Comparison of ENCODE assay signal across 8 cellular contexts in the genomic region with DNA sequence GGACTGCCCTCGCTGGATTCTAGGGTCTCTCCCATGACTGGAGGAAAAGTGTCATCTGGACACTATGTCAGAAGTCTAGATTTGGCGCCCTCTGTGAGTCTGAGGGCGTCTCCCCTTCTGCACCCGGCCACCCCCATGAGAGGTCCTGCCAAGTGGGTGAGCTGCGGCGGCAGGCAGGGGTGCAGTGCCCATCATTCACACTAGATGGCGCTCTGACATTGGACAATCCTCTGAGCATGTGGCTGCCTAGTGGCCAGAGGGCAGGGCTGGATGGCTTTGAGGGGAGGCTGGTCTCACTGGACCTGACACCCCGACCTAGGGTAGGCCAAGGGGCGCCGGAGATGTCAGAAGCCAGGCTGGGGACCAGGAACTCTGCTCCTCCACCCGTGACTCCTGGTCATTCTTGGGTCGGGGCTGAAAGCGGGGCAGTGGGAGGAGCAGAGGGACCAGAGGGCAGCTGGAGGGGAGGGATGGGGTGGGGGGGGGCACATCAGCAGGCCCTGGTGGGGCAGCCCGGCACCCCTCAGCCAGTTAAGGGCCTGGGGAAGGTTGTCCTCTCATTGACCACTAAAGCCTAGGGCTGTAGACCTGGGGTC. TPM values are rescaled to one million over a fixed set of nuclear protein-coding genes. Genes with fewer than 3 reads are reported as not detected.
A peak's percentile ranks its signal among the peaks of the same experiment; 100 is the strongest.
DNase-seq lines count a peak whose midpoint lies in the region; ATAC-seq and TF ChIP-seq lines count a peak whose summit lies in the region.

No MANE protein-coding gene starts in this region.

- H3K9me3 ChIP-seq in MG63 (no peaks in the 10 kb centered on the region), SJCRH30 (replicated peaks) (no peaks in the 10 kb centered on the region), parathyroid adenoma (ENCODE audit: control insufficient read depth, low read length) (no peaks in the 10 kb centered on the region), transverse colon (no peaks in the 10 kb centered on the region)

- H3K4me3 ChIP-seq in MG63 (no peak overlapping the region), SJCRH30 (no peak overlapping the region), parathyroid adenoma (ENCODE audit: low read depth, low read length) (no peak overlapping the region), transverse colon (no peak overlapping the region)

- no peak for TF ChIP-seq EP300 in transverse colon (IDR thresholded peaks at IDR 0.05; ENCODE audit: low read depth)

- DNase-seq in ELR (ENCODE audit: low read depth), result peak; percentile 73
- DNase-seq in MG63, result peak; percentile 66
- peak; percentile 73 to 86 for DNase-seq in SJCRH30
- peak; percentile 93 for DNase-seq in activated effector memory CD4-positive, alpha-beta T cell treated with anti-CD3 and anti-CD28 coated beads, Interleukin-2, amount 50 U/mL, for 16 hours
- peak; percentile 57 for DNase-seq in globus pallidus (ENCODE audit: low spot score)
- DNase-seq in transverse colon, result peak; percentile 80

- H3K36me3 ChIP-seq in MG63 (no peaks in the 10 kb centered on the region), SJCRH30 (no peaks in the 10 kb centered on the region), parathyroid adenoma (ENCODE audit: control insufficient read depth, insufficient read depth, low read length) (no peaks in the 10 kb centered on the region), transverse colon (no peaks in the 10 kb centered on the region)

- TF ChIP-seq POLR2A in transverse colon (IDR thresholded peaks at IDR 0.05), result no peak

- 0 out of 2 replicates have a peak, but pooled peaks cover 3% of the 10 kb centered on the region for H3K4me1 ChIP-seq in SJCRH30
- H3K4me1 ChIP-seq in parathyroid adenoma, result no peaks in the 10 kb centered on the region
- no peaks in the 10 kb centered on the region for H3K4me1 ChIP-seq in transverse colon

- in situ Hi-C loops in transverse colon (cut with MboI; ENCODE audit: low pct_ligation_motif_present in 1 of 4, low pct_unique_long_range_greater_than_20kb in 1 of 4, low sequenced_read_pairs in 3 of 4), result loop anchor here in 3 of 4 donors (10.0 to 25.0 kb wide), 5 partner anchors 408 to 608 kb away; no protein-coding TSS in a partner anchor

- no peak overlapping the region for H2AFZ ChIP-seq in parathyroid adenoma

- H3K27me3 ChIP-seq in MG63 (no peaks in the 10 kb centered on the region), SJCRH30 (peaks cover 8% of the 10 kb centered on the region), parathyroid adenoma (ENCODE audit: control insufficient read depth, insufficient read depth, low read length) (no peaks in the 10 kb centered on the region), transverse colon (peaks cover 7% of the 10 kb centered on the region)

- no peak for ATAC-seq in HG03025 (IDR thresholded peaks at IDR 0.05; ENCODE audit: low FRiP score, unreplicated experiment)

- 24% methylated on average over 12 of the region's 14 CpGs; no CpG with 5 or more reads in 1 of the 2 donors for WGBS in transverse colon (ENCODE audit: low coverage in 1 of 2), 2 donors

- peak; percentile 98 for TF ChIP-seq CTCF in parathyroid adenoma (IDR thresholded peaks at IDR 0.05)
- peak; percentile 97 to 99 (median 98) for TF ChIP-seq CTCF in transverse colon (IDR thresholded peaks at IDR 0.05)

- H3K4me2 ChIP-seq in parathyroid adenoma (ENCODE audit: low read length), result no peak overlapping the region

- H3K79me2 ChIP-seq in parathyroid adenoma, result no peaks in the 10 kb centered on the region

- intact Hi-C loops in transverse colon (cut with DNase I; ENCODE audit: low total_unique reads), result loop anchor here (5.0 to 10.0 kb wide), 3 partner anchors 125 to 605 kb away; no protein-coding TSS in a partner anchor

- H3K27ac ChIP-seq in SJCRH30 (no peak overlapping the region), parathyroid adenoma (no peak overlapping the region), transverse colon (no peak overlapping the region)

- H3K9ac ChIP-seq in parathyroid adenoma, result no peak overlapping the region

RNA-seq across cellular contexts. Expression of gene MRM1, which starts 28.0 kb away (rescaled TPM):
- 16.7 and 19.9 TPM in 2 replicates for total RNA-seq in MG63 (2014; rRNA removed; shearing (Covaris generic); ENCODE audit: low replicate concordance)
- total RNA-seq in SJCRH30 (2014; rRNA removed; shearing (Covaris generic)), result 5.1 and 6.0 TPM in 2 replicates
- total RNA-seq in transverse colon, result 10 to 100 TPM in 3 of 4 donors, 1 to 10 TPM in 1; 9.5 to 20.9 (median 11.5) TPM

RNA-seq across cellular contexts. Expression of gene DHRS11, which starts 37.7 kb away (rescaled TPM):
- 17.4 and 18.0 TPM in 2 replicates for total RNA-seq in MG63 (2014; rRNA removed; shearing (Covaris generic); ENCODE audit: low replicate concordance)
- total RNA-seq in SJCRH30 (2014; rRNA removed; shearing (Covaris generic)), result 13.7 and 18.1 TPM in 2 replicates
- total RNA-seq in transverse colon, result 100 to 1,000 TPM in 3 of 4 donors, 10 to 100 TPM in 1; 93.1 to 307 (median 214) TPM
